Comparison of ENCODE assay signal across 9 cellular contexts in genomic region chr3:46496745-46497555, GRCh38. TPM values are rescaled to one million over a fixed set of nuclear protein-coding genes. Genes with fewer than 3 reads are reported as not detected.
DNase-seq lines count a peak whose midpoint lies in the region; ATAC-seq and TF ChIP-seq lines count a peak whose summit lies in the region.
"Had no signal": no experiment of that assay in that cellular context is flagged by ENCODE, and none has a peak within 500 bp of the region (broad histone marks: within the 10 kb centered on the region; RNA-seq: fewer than 3 reads in every experiment).

No MANE protein-coding gene starts in this region.

- no peak overlapping the region for H3K4me3 Mint-ChIP-seq in WTC11

- intact Hi-C loops in left ventricle myocardium inferior (cut with micrococcal nuclease) (no loop called here), Right ventricle myocardium inferior (cut with DNase I) (no loop called here)

- H3K36me3 Mint-ChIP-seq in WTC11 = peaks cover 16% of the 10 kb centered on the region

- no peak overlapping the region for H3K27ac ChIP-seq in left ventricle myocardium inferior (replicated peaks)

- no peaks in the 10 kb centered on the region for H3K9me3 ChIP-seq in left ventricle myocardium inferior (replicated peaks)
- H3K9me3 ChIP-seq: thyroid gland had no signal

- no peak for DNase-seq in left ventricle myocardium inferior
- DNase-seq in Right ventricle myocardium inferior (ENCODE audit: missing footprints) = no peak
- DNase-seq in WTC11 (ENCODE audit: low spot score) = peak; percentile 71
- DNase-seq in epithelial cell of esophagus (ENCODE audit: low read depth) = peak; percentile 36
- DNase-seq in stimulated activated CD8-positive, alpha-beta memory T cell treated with anti-CD3 and anti-CD28 coated beads, Interleukin-2, amount 100 ng/mL, for 1 hour (ENCODE audit: low read depth in 2 of 2) = peak; percentile 9 to 35
- DNase-seq in SHP77 (lab: John Stamatoyannopoulos, UW) = no peak

- TF ChIP-seq CTCF in left ventricle myocardium inferior (IDR thresholded peaks at IDR 0.05; ENCODE audit: borderline replicate concordance) (peak; percentile 35), WTC11 (IDR thresholded peaks at IDR 0.05) (peak; percentile 19; the same call in 1 of the 2 replicates), epithelial cell of esophagus (IDR thresholded peaks at IDR 0.05; ENCODE audit: insufficient read depth, low read depth, low read length, missing control alignments) (peak; percentile 39)

- peaks cover 27% of the 10 kb centered on the region for H3K4me1 ChIP-seq in left ventricle myocardium inferior

- ATAC-seq in Right ventricle myocardium inferior = no peak
- ATAC-seq in WTC11 = peak; percentile 91
- ATAC-seq in HG03342 (IDR thresholded peaks at IDR 0.05; ENCODE audit: unreplicated experiment) = no peak
- ATAC-seq in HG02610 (IDR thresholded peaks at IDR 0.05; ENCODE audit: unreplicated experiment) = no peak

- H3K27me3 ChIP-seq in left ventricle myocardium inferior (ENCODE audit: low read depth) = no peaks in the 10 kb centered on the region
- H3K27me3 ChIP-seq: thyroid gland had no signal

- no peak overlapping the region for H3K27ac Mint-ChIP-seq in WTC11

- H3K4me3 ChIP-seq in left ventricle myocardium inferior (no peak overlapping the region), epithelial cell of esophagus (ENCODE audit: low read length) (no peak overlapping the region)
- H3K4me3 ChIP-seq: thyroid gland had no signal

- POLR2A ChIA-PET in WTC11 (lab: Charles Lee) = interaction anchor here (0.6 to 1.6 kb wide), 4 partner anchors 77 to 123 kb away, joined by 3 to 6 read pairs (median 4); no protein-coding TSS in a partner anchor

- peaks cover 24% of the 10 kb centered on the region for H3K4me1 Mint-ChIP-seq in WTC11

- peaks cover 15% of the 10 kb centered on the region for H3K9me3 Mint-ChIP-seq in WTC11

- H3K27me3 Mint-ChIP-seq in WTC11 (ENCODE audit: low read depth) = peaks cover 13% of the 10 kb centered on the region

- CTCF ChIA-PET in WTC11 (lab: Charles Lee) = interaction anchor here (0.6 to 4.3 kb wide), 31 partner anchors 8 to 232 kb away, joined by 3 to 33 read pairs (median 5); partner anchors contain the start of genes LTF and PRSS50

- no peaks in the 10 kb centered on the region for H3K36me3 ChIP-seq in left ventricle myocardium inferior
- H3K36me3 ChIP-seq: thyroid gland had no signal

TF ChIP-seq in WTC11, 78 proteins besides CTCF, POLR2A, EP300 and RAD21:
- TF ChIP-seq ZNF317 (CRISPR knock-in tag; IDR thresholded peaks at IDR 0.05; ENCODE audit: borderline replicate concordance, low read depth) (no peak), GABPB1 (CRISPR knock-in tag; IDR thresholded peaks at IDR 0.05) (peak; percentile 94), SMAD3 (CRISPR knock-in tag; IDR thresholded peaks at IDR 0.05; ENCODE audit: borderline replicate concordance) (no peak)

RNA-seq across cellular contexts. Expression of gene RTP3, which starts 0.8 kb away (rescaled TPM):
- not detected for total RNA-seq in left ventricle myocardium inferior
- total RNA-seq in Right ventricle myocardium inferior = not detected
- total RNA-seq in WTC11 (2021) = not detected in 3 replicates
- total RNA-seq: thyroid gland had no signal

RNA-seq across cellular contexts. Expression of gene LTF, which starts 32.2 kb away (rescaled TPM):
- total RNA-seq in left ventricle myocardium inferior = 2.7 TPM
- total RNA-seq in Right ventricle myocardium inferior = 4.8 TPM
- total RNA-seq in WTC11 (2021) = 0.14 to 0.30 TPM (median 0.22 TPM) in 3 replicates

Comparison
In these comparisons a context has a peak if more than half of its experiments do, and no peak if none do; other contexts are left out.
1. DNase-seq: peak in WTC11 (single experiment), epithelial cell of esophagus (single experiment) and stimulated activated CD8-positive, alpha-beta memory T cell treated with anti-CD3 and anti-CD28 coated beads, Interleukin-2, amount 100 ng/mL, for 1 hour (2 of 2); none in left ventricle myocardium inferior (single experiment), Right ventricle myocardium inferior (single experiment) and SHP77 (0 of 2).
2. Peak in every context shown above with its lines, with median percentiles within 50 percentile points of each other: CTCF ChIP-seq.